In the genomic region with DNA sequence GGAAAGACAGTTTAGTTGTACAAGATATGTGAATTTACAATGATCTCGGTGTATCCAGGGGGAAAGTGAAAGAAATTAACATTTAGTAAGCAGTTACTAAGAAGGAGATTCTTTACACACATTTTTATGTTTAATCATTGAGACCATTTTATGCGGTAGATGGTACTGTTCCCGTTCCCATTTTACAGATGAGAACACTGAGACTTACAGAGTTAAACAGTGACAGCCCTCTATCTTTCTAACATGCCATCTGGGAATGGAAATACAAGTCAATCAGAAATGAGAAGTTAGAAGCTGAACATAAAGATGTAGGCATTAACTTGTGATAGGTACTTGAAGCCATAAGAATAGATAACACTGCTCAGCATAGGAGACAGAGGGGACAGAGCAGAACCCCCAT, we compare ENCODE assay signal across 33 cellular contexts.
"Had no signal": no experiment of that assay in that cellular context is flagged by ENCODE, and none has a peak within 500 bp of the region (broad histone marks: within the 10 kb centered on the region; RNA-seq: fewer than 3 reads in every experiment).

No MANE protein-coding gene starts in this region.

- H3K27ac ChIP-seq: ascending aorta, breast epithelium, cardiac muscle cell, coronary artery, esophagus muscularis mucosa, foreskin keratinocyte, heart left ventricle, WERI-Rb-1 had no signal

- H3K9me3 ChIP-seq: ascending aorta, esophagus muscularis mucosa, gastrocnemius medialis had no signal

- H3K27me3 ChIP-seq: ascending aorta, breast epithelium, cardiac muscle cell, esophagus muscularis mucosa, foreskin keratinocyte, gastrocnemius medialis, heart left ventricle had no signal

- H3K27ac Mint-ChIP-seq: activated B cell treated with CpG ODN at 0.5 μM for 24 hours; activated CD8-positive, alpha-beta T cell treated with anti-CD3 and anti-CD28 coated beads for 36 hours; activated naive CD4-positive, alpha-beta T cell treated with anti-CD3 and anti-CD28 coated beads, Interleukin-2, amount 50 U/mL, for 72 hours; activated naive CD8-positive, alpha-beta T cell treated with anti-CD3 and anti-CD28 coated beads, Interleukin-2, amount 10 ng/mL, durations not matched to agents 7 days and 5 days; activated T-helper 17 cell treated with anti-CD3 and anti-CD28 coated beads, Interleukin-2, amount 50 U/mL, for 72 hours; brain; T-helper 17 cell; T-helper 2 cell treated with Interferon-gamma antibody and Interleukin-4, amounts not matched to agents 5 μg/mL and 100 μg/mL, for 36 hours had no signal

- H3K9me3 Mint-ChIP-seq: activated B cell treated with CpG ODN at 0.5 μM for 24 hours; activated CD8-positive, alpha-beta T cell treated with anti-CD3 and anti-CD28 coated beads for 36 hours; activated naive CD4-positive, alpha-beta T cell treated with anti-CD3 and anti-CD28 coated beads, Interleukin-2, amount 50 U/mL, for 72 hours; activated T-cell treated with anti-CD3 and anti-CD28 coated beads, Interleukin-2, amount 50 U/mL, for 4 hours; activated T-helper 17 cell treated with anti-CD3 and anti-CD28 coated beads, Interleukin-2, amount 50 U/mL, for 72 hours; T-helper 2 cell treated with Interferon-gamma antibody and Interleukin-4, amounts not matched to agents 5 μg/mL and 100 μg/mL, for 36 hours had no signal

- ATAC-seq: activated CD4-positive, CD25-positive, alpha-beta regulatory T cell treated with anti-CD3 and anti-CD28 coated beads, Interleukin-2, amount 50 U/mL, for 24 hours; activated CD8-positive, alpha-beta T cell treated with anti-CD3 and anti-CD28 coated beads for 36 hours; activated naive CD4-positive, alpha-beta T cell treated with anti-CD3 and anti-CD28 coated beads, Interleukin-2, amount 50 U/mL, for 72 hours; activated T-cell treated with anti-CD3 and anti-CD28 coated beads, Interleukin-2, amount 50 U/mL, for 4 hours; activated T-helper 17 cell treated with anti-CD3 and anti-CD28 coated beads, Interleukin-2, amount 50 U/mL, for 72 hours; foreskin keratinocyte; gastrocnemius medialis; heart left ventricle; T-helper 17 cell had no signal

- H3K27me3 Mint-ChIP-seq: activated B cell treated with CpG ODN at 0.5 μM for 24 hours; activated CD8-positive, alpha-beta T cell treated with anti-CD3 and anti-CD28 coated beads for 36 hours; activated naive CD8-positive, alpha-beta T cell treated with anti-CD3 and anti-CD28 coated beads, Interleukin-2, amount 10 ng/mL, durations not matched to agents 7 days and 5 days; activated T-helper 17 cell treated with anti-CD3 and anti-CD28 coated beads, Interleukin-2, amount 50 U/mL, for 72 hours; brain; T-helper 17 cell had no signal

- H3K4me3 ChIP-seq: ascending aorta, breast epithelium, cardiac muscle cell, coronary artery, esophagus muscularis mucosa, gastrocnemius medialis, heart left ventricle had no signal

- H3K4me1 Mint-ChIP-seq: brain had no signal

- H3K4me3 Mint-ChIP-seq: activated B cell treated with CpG ODN at 0.5 μM for 24 hours; activated CD8-positive, alpha-beta T cell treated with anti-CD3 and anti-CD28 coated beads for 36 hours; activated naive CD8-positive, alpha-beta T cell treated with anti-CD3 and anti-CD28 coated beads, Interleukin-2, amount 10 ng/mL, durations not matched to agents 7 days and 5 days; activated T-cell treated with anti-CD3 and anti-CD28 coated beads, Interleukin-2, amount 50 U/mL, for 4 hours; activated T-helper 17 cell treated with anti-CD3 and anti-CD28 coated beads, Interleukin-2, amount 50 U/mL, for 72 hours; brain; T-helper 17 cell; T-helper 2 cell treated with Interferon-gamma antibody and Interleukin-4, amounts not matched to agents 5 μg/mL and 100 μg/mL, for 36 hours had no signal

- H3K4me1 ChIP-seq: breast epithelium had no signal

- H3K36me3 ChIP-seq: breast epithelium, WERI-Rb-1 had no signal

- DNase-seq: activated B cell treated with CpG ODN at 0.5 μM for 24 hours; activated CD4-positive, alpha-beta T cell treated with anti-CD3 and anti-CD28 coated beads for 48 hours; activated CD4-positive, alpha-beta T cell treated with anti-CD3 and anti-CD28 coated beads, Interleukin-2, amount 50 U/mL, for 1 hour; activated CD4-positive, alpha-beta T cell treated with anti-CD3 and anti-CD28 coated beads, Interleukin-2, amount 50 U/mL, for 48 hours; activated CD8-positive, alpha-beta memory T cell treated with anti-CD3 and anti-CD28 coated beads for 24 hours; activated CD8-positive, alpha-beta T cell treated with anti-CD3 and anti-CD28 coated beads for 36 hours; activated effector memory CD4-positive, alpha-beta T cell treated with Interleukin-2 at 50 U/mL for 16 hours; activated gamma-delta T cell treated with Interleukin-2 at 50 U/mL for 16 hours; activated naive CD4-positive, alpha-beta T cell treated with Interleukin-2 at 50 U/mL for 16 hours; activated naive CD8-positive, alpha-beta T cell treated with anti-CD3 and anti-CD28 coated beads, Interleukin-2, amount 10 ng/mL, durations not matched to agents 7 days and 5 days; activated T-cell treated with anti-CD3 and anti-CD28 coated beads, Interleukin-2, amount 50 U/mL, for 4 hours; central memory CD4-positive, alpha-beta T cell; dermis blood vessel endothelial cell; effector CD4-positive, alpha-beta T cell; erythroblast; foreskin keratinocyte; gastrocnemius medialis; glutamatergic neuron; heart left ventricle; T-helper 1 cell; T-helper 17 cell; T1000; WERI-Rb-1 had no signal
